ENCODE assay signal across 1 cellular context in genomic region chr3:64449026-64449425, GRCh38.
TF ChIP-seq lines count a peak whose summit lies in the region.

No MANE protein-coding gene starts in this region.

TF ChIP-seq in GM12878, 131 proteins besides CTCF, POLR2A, EP300 and RAD21 (continued from another document):
- peak; percentile 44; the same call in 1 of the 2 replicates for TF ChIP-seq IKZF1 (conservative IDR thresholded peaks at IDR 0.05)
- TF ChIP-seq REST (IDR thresholded peaks at IDR 0.05; ENCODE audit: low read depth, low read length), result no peak
- no peak for TF ChIP-seq NFYA (IDR thresholded peaks at IDR 0.05; ENCODE audit: borderline replicate concordance, low read depth, low read length)
- TF ChIP-seq, protein P1, sequence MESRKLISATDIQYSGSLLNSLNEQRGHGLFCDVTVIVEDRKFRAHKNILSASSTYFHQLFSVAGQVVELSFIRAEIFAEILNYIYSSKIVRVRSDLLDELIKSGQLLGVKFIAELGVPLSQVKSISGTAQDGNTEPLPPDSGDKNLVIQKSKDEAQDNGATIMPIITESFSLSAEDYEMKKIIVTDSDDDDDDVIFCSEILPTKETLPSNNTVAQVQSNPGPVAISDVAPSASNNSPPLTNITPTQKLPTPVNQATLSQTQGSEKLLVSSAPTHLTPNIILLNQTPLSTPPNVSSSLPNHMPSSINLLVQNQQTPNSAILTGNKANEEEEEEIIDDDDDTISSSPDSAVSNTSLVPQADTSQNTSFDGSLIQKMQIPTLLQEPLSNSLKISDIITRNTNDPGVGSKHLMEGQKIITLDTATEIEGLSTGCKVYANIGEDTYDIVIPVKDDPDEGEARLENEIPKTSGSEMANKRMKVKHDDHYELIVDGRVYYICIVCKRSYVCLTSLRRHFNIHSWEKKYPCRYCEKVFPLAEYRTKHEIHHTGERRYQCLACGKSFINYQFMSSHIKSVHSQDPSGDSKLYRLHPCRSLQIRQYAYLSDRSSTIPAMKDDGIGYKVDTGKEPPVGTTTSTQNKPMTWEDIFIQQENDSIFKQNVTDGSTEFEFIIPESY (IDR thresholded peaks at IDR 0.05), result no peak
- no peak for TF ChIP-seq POU2F2 (IDR thresholded peaks at IDR 0.05; ENCODE audit: borderline replicate concordance, low read depth, low read length)
- TF ChIP-seq, protein P2, sequence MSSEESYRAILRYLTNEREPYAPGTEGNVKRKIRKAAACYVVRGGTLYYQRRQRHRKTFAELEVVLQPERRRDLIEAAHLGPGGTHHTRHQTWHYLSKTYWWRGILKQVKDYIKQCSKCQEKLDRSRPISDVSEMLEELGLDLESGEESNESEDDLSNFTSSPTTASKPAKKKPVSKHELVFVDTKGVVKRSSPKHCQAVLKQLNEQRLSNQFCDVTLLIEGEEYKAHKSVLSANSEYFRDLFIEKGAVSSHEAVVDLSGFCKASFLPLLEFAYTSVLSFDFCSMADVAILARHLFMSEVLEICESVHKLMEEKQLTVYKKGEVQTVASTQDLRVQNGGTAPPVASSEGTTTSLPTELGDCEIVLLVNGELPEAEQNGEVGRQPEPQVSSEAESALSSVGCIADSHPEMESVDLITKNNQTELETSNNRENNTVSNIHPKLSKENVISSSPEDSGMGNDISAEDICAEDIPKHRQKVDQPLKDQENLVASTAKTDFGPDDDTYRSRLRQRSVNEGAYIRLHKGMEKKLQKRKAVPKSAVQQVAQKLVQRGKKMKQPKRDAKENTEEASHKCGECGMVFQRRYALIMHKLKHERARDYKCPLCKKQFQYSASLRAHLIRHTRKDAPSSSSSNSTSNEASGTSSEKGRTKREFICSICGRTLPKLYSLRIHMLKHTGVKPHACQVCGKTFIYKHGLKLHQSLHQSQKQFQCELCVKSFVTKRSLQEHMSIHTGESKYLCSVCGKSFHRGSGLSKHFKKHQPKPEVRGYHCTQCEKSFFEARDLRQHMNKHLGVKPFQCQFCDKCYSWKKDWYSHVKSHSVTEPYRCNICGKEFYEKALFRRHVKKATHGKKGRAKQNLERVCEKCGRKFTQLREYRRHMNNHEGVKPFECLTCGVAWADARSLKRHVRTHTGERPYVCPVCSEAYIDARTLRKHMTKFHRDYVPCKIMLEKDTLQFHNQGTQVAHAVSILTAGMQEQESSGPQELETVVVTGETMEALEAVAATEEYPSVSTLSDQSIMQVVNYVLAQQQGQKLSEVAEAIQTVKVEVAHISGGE (CRISPR knock-in tag; IDR thresholded peaks at IDR 0.05), result no peak
- no peak for TF ChIP-seq BRCA1 (IDR thresholded peaks at IDR 0.05; ENCODE audit: low read depth, low read length)
- TF ChIP-seq, protein P3, sequence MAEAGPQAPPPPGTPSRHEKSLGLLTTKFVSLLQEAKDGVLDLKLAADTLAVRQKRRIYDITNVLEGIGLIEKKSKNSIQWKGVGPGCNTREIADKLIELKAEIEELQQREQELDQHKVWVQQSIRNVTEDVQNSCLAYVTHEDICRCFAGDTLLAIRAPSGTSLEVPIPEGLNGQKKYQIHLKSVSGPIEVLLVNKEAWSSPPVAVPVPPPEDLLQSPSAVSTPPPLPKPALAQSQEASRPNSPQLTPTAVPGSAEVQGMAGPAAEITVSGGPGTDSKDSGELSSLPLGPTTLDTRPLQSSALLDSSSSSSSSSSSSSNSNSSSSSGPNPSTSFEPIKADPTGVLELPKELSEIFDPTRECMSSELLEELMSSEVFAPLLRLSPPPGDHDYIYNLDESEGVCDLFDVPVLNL (IDR thresholded peaks at IDR 0.05; ENCODE audit: low read depth, low read length), result no peak
- TF ChIP-seq CHD1 (IDR thresholded peaks at IDR 0.05; ENCODE audit: low read depth, low read length), result no peak
- TF ChIP-seq WRNIP1 (IDR thresholded peaks at IDR 0.05; ENCODE audit: borderline replicate concordance, low read depth, low read length), result no peak
- 0 out of 2 replicates have a peak, but pooled peaks have one; percentile 45 for TF ChIP-seq NBN (IDR thresholded peaks at IDR 0.05)
- no peak for TF ChIP-seq PAX8 (IDR thresholded peaks at IDR 0.05)
- TF ChIP-seq TBL1XR1 (IDR thresholded peaks at IDR 0.05; ENCODE audit: low read depth, low read length), result 0 out of 2 replicates have a peak, but pooled peaks have one; percentile 19
- no peak for TF ChIP-seq ELK1 (IDR thresholded peaks at IDR 0.05; ENCODE audit: low read depth, low read length)
- TF ChIP-seq, protein P4, sequence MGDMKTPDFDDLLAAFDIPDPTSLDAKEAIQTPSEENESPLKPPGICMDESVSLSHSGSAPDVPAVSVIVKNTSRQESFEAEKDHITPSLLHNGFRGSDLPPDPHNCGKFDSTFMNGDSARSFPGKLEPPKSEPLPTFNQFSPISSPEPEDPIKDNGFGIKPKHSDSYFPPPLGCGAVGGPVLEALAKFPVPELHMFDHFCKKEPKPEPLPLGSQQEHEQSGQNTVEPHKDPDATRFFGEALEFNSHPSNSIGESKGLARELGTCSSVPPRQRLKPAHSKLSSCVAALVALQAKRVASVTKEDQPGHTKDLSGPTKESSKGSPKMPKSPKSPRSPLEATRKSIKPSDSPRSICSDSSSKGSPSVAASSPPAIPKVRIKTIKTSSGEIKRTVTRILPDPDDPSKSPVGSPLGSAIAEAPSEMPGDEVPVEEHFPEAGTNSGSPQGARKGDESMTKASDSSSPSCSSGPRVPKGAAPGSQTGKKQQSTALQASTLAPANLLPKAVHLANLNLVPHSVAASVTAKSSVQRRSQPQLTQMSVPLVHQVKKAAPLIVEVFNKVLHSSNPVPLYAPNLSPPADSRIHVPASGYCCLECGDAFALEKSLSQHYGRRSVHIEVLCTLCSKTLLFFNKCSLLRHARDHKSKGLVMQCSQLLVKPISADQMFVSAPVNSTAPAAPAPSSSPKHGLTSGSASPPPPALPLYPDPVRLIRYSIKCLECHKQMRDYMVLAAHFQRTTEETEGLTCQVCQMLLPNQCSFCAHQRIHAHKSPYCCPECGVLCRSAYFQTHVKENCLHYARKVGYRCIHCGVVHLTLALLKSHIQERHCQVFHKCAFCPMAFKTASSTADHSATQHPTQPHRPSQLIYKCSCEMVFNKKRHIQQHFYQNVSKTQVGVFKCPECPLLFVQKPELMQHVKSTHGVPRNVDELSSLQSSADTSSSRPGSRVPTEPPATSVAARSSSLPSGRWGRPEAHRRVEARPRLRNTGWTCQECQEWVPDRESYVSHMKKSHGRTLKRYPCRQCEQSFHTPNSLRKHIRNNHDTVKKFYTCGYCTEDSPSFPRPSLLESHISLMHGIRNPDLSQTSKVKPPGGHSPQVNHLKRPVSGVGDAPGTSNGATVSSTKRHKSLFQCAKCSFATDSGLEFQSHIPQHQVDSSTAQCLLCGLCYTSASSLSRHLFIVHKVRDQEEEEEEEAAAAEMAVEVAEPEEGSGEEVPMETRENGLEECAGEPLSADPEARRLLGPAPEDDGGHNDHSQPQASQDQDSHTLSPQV (IDR thresholded peaks at IDR 0.05), result no peak
- no peak for TF ChIP-seq BMI1 (IDR thresholded peaks at IDR 0.05; ENCODE audit: borderline replicate concordance)
- TF ChIP-seq RUNX3 (IDR thresholded peaks at IDR 0.05; ENCODE audit: low read length), result peak; percentile 88
- TF ChIP-seq IKZF2 (IDR thresholded peaks at IDR 0.05), result peak in 1 of 2 experiments; percentile 54; a peak in 2 of 4 replicates
- no peak for TF ChIP-seq USF1 (IDR thresholded peaks at IDR 0.05; ENCODE audit: borderline replicate concordance, extremely low read length, insufficient read depth, low read depth, low read length)
- no peak for TF ChIP-seq KLF5 (IDR thresholded peaks at IDR 0.05; ENCODE audit: partially characterized antibody)
- no peak for TF ChIP-seq NR2C1 (IDR thresholded peaks at IDR 0.05)
- peak; percentile 69; the same call in 1 of the 2 replicates for TF ChIP-seq MEF2A (IDR thresholded peaks at IDR 0.05; ENCODE audit: insufficient read depth, low read depth, low read length)
- peak; percentile 47; the same call in 1 of the 2 replicates for TF ChIP-seq ATF7 (IDR thresholded peaks at IDR 0.05; ENCODE audit: low read depth)
- no peak for TF ChIP-seq ZNF207 (IDR thresholded peaks at IDR 0.05; ENCODE audit: borderline replicate concordance)
- no peak for TF ChIP-seq CBX3 (IDR thresholded peaks at IDR 0.05; ENCODE audit: borderline replicate concordance, low read depth)
- TF ChIP-seq STAT3 (IDR thresholded peaks at IDR 0.05; ENCODE audit: low read depth, low read length), result no peak
- TF ChIP-seq GATAD2B (conservative IDR thresholded peaks at IDR 0.05; ENCODE audit: low read depth), result no peak
- TF ChIP-seq, protein P5, sequence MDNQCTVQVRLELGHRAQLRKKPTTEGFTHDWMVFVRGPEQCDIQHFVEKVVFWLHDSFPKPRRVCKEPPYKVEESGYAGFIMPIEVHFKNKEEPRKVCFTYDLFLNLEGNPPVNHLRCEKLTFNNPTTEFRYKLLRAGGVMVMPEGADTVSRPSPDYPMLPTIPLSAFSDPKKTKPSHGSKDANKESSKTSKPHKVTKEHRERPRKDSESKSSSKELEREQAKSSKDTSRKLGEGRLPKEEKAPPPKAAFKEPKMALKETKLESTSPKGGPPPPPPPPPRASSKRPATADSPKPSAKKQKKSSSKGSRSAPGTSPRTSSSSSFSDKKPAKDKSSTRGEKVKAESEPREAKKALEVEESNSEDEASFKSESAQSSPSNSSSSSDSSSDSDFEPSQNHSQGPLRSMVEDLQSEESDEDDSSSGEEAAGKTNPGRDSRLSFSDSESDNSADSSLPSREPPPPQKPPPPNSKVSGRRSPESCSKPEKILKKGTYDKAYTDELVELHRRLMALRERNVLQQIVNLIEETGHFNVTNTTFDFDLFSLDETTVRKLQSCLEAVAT (IDR thresholded peaks at IDR 0.05), result 0 out of 2 replicates have a peak, but pooled peaks have one; percentile 20
- TF ChIP-seq HDAC6 (IDR thresholded peaks at IDR 0.05; ENCODE audit: unreplicated experiment), result no peak
- no peak for TF ChIP-seq ZNF274 (IDR thresholded peaks at IDR 0.05; ENCODE audit: insufficient read depth, insufficient read length)
- no peak for TF ChIP-seq RB1 (IDR thresholded peaks at IDR 0.05; ENCODE audit: borderline replicate concordance)
- TF ChIP-seq, protein P6, sequence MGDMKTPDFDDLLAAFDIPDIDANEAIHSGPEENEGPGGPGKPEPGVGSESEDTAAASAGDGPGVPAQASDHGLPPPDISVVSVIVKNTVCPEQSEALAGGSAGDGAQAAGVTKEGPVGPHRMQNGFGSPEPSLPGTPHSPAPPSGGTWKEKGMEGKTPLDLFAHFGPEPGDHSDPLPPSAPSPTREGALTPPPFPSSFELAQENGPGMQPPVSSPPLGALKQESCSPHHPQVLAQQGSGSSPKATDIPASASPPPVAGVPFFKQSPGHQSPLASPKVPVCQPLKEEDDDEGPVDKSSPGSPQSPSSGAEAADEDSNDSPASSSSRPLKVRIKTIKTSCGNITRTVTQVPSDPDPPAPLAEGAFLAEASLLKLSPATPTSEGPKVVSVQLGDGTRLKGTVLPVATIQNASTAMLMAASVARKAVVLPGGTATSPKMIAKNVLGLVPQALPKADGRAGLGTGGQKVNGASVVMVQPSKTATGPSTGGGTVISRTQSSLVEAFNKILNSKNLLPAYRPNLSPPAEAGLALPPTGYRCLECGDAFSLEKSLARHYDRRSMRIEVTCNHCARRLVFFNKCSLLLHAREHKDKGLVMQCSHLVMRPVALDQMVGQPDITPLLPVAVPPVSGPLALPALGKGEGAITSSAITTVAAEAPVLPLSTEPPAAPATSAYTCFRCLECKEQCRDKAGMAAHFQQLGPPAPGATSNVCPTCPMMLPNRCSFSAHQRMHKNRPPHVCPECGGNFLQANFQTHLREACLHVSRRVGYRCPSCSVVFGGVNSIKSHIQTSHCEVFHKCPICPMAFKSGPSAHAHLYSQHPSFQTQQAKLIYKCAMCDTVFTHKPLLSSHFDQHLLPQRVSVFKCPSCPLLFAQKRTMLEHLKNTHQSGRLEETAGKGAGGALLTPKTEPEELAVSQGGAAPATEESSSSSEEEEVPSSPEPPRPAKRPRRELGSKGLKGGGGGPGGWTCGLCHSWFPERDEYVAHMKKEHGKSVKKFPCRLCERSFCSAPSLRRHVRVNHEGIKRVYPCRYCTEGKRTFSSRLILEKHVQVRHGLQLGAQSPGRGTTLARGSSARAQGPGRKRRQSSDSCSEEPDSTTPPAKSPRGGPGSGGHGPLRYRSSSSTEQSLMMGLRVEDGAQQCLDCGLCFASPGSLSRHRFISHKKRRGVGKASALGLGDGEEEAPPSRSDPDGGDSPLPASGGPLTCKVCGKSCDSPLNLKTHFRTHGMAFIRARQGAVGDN (IDR thresholded peaks at IDR 0.05), result 0 out of 2 replicates have a peak, but pooled peaks have one; percentile 16
- TF ChIP-seq FOXK2 (IDR thresholded peaks at IDR 0.05), result no peak
